Comparison of ENCODE assay signal across 1 cellular context in the genomic region with DNA sequence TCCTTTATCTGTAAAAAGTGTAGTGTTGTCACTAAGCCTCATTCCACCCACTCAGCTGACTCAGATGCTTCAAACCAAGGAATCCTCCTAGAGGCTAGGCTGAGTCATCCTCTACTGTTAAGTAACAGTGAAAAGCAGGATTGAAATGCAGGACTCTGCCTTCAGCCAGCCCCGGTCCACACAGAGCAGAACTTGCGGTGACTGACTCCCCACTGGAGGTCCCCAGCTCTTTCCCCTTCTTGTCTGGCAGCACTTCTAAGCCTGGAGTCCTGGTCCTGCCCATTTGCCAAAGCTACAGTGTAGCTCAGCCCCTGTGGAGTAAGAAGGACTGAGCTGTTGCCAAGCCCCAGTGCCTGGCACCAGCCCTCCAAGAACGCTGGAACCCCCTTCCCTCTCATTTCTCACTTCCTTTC.
TF ChIP-seq lines count a peak whose summit lies in the region.

No MANE protein-coding gene starts in this region.

TF ChIP-seq in K562, 482 proteins besides CTCF, POLR2A, EP300 and RAD21 (continues in another document):
- no peak for TF ChIP-seq LEF1 (IDR thresholded peaks at IDR 0.05)
- TF ChIP-seq SAFB2 (IDR thresholded peaks at IDR 0.05; ENCODE audit: borderline replicate concordance, low read depth, low read length, severe bottlenecking): no peak
- no peak for TF ChIP-seq NBN (IDR thresholded peaks at IDR 0.05; ENCODE audit: low read depth)
- TF ChIP-seq, protein P1, sequence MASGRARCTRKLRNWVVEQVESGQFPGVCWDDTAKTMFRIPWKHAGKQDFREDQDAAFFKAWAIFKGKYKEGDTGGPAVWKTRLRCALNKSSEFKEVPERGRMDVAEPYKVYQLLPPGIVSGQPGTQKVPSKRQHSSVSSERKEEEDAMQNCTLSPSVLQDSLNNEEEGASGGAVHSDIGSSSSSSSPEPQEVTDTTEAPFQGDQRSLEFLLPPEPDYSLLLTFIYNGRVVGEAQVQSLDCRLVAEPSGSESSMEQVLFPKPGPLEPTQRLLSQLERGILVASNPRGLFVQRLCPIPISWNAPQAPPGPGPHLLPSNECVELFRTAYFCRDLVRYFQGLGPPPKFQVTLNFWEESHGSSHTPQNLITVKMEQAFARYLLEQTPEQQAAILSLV (tag; IDR thresholded peaks at IDR 0.05): no peak
- no peak for TF ChIP-seq ZNF232 (CRISPR knock-in tag; IDR thresholded peaks at IDR 0.05)
- TF ChIP-seq, protein P2, sequence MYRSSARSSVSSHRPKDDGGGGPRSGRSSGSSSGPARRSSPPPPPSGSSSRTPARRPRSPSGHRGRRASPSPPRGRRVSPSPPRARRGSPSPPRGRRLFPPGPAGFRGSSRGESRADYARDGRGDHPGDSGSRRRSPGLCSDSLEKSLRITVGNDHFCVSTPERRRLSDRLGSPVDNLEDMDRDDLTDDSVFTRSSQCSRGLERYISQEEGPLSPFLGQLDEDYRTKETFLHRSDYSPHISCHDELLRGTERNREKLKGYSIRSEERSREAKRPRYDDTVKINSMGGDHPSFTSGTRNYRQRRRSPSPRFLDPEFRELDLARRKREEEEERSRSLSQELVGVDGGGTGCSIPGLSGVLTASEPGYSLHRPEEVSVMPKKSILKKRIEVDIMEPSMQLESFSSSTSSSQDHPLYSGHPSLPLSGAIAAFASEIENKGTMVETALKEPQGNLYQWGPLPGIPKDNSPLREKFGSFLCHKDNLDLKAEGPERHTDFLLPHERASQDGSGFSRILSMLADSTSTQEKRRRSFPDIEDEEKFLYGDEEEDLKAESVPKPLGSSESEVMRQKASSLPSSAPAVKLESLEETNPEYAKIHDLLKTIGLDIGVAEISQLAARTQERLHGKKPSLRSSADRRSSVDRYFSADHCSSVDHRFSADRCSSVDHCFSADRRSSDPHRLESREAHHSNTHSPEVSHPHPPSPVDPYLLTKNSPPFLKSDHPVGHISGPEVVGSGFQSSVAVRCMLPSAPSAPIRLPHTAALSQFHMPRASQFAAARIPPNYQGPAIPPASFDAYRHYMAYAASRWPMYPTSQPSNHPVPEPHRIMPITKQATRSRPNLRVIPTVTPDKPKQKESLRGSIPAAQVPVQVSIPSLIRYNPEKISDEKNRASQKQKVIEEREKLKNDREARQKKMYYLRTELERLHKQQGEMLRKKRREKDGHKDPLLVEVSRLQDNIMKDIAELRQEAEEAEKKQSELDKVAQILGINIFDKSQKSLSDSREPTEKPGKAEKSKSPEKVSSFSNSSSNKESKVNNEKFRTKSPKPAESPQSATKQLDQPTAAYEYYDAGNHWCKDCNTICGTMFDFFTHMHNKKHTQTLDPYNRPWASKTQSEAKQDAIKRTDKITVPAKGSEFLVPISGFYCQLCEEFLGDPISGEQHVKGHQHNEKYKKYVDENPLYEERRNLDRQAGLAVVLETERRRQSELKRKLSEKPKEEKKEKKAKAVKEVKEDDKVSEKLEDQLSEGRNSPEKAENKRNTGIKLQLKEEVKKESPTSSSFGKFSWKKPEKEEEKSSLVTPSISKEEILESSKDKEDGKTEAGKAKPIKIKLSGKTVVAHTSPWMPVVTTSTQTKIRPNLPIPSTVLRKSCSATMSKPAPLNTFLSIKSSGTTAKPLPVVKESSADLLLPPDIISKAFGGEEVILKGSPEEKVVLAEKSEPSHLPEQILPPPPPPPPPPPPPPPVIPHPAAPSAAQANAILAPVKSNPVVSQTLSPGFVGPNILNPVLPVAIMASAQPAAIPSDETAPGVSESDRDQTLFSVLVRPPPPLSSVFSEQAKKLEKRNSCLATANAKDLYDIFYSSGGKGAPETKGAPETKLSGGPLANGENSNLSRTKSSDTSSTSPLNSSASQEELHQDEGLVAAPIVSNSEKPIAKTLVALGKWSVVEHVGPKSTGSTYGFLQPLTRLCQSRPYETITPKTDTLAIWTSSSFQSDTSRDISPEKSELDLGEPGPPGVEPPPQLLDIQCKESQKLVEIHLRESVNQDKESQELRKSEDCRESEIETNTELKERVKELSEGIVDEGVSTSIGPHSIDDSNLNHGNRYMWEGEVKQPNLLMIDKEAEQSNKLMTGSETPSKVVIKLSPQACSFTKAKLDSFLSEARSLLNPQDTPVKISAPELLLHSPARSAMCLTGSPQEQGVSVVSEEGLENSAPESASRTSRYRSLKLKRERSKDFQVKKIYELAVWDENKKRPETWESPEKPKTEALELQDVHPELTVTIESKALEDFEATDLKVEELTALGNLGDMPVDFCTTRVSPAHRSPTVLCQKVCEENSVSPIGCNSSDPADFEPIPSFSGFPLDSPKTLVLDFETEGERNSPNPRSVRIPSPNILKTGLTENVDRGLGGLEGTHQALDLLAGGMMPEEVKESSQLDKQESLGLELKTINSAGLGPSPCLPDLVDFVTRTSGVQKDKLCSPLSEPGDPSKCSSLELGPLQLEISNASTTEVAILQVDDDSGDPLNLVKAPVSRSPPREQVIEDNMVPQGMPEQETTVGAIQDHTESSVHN (IDR thresholded peaks at IDR 0.05; ENCODE audit: borderline replicate concordance in 1 of 2, low read depth in 1 of 2): peak in 1 of 2 experiments; percentile 47; a peak in 1 of 4 replicates
- TF ChIP-seq HDAC1 (IDR thresholded peaks at IDR 0.05): 0 out of 4 replicates have a peak, but pooled peaks of 1 of the 2 experiments have one; percentile 16
- no peak for TF ChIP-seq RAD51 (IDR thresholded peaks at IDR 0.05; ENCODE audit: borderline replicate concordance, low read depth)
- peak; percentile 59 for TF ChIP-seq SMAD1 (IDR thresholded peaks at IDR 0.05; ENCODE audit: low read depth, low read length, partially characterized antibody)
- TF ChIP-seq, protein P3, sequence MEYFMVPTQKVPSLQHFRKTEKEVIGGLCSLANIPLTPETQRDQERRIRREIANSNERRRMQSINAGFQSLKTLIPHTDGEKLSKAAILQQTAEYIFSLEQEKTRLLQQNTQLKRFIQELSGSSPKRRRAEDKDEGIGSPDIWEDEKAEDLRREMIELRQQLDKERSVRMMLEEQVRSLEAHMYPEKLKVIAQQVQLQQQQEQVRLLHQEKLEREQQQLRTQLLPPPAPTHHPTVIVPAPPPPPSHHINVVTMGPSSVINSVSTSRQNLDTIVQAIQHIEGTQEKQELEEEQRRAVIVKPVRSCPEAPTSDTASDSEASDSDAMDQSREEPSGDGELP (CRISPR knock-in tag; IDR thresholded peaks at IDR 0.05; ENCODE audit: borderline replicate concordance): peak; percentile 53
- TF ChIP-seq, protein P4, sequence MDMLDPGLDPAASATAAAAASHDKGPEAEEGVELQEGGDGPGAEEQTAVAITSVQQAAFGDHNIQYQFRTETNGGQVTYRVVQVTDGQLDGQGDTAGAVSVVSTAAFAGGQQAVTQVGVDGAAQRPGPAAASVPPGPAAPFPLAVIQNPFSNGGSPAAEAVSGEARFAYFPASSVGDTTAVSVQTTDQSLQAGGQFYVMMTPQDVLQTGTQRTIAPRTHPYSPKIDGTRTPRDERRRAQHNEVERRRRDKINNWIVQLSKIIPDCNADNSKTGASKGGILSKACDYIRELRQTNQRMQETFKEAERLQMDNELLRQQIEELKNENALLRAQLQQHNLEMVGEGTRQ (CRISPR knock-in tag; IDR thresholded peaks at IDR 0.05): no peak
- TF ChIP-seq, protein P5, sequence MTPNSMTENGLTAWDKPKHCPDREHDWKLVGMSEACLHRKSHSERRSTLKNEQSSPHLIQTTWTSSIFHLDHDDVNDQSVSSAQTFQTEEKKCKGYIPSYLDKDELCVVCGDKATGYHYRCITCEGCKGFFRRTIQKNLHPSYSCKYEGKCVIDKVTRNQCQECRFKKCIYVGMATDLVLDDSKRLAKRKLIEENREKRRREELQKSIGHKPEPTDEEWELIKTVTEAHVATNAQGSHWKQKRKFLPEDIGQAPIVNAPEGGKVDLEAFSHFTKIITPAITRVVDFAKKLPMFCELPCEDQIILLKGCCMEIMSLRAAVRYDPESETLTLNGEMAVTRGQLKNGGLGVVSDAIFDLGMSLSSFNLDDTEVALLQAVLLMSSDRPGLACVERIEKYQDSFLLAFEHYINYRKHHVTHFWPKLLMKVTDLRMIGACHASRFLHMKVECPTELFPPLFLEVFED (CRISPR knock-in tag; conservative IDR thresholded peaks at IDR 0.05): no peak
- no peak for TF ChIP-seq ELF2 (CRISPR knock-in tag; IDR thresholded peaks at IDR 0.05)
- TF ChIP-seq FOXM1 (IDR thresholded peaks at IDR 0.05; ENCODE audit: low read depth): no peak
- TF ChIP-seq FOXM1 (CRISPR knock-in tag; IDR thresholded peaks at IDR 0.05; ENCODE audit: low read depth): no peak
- no peak for TF ChIP-seq MED1 (CRISPR knock-in tag; IDR thresholded peaks at IDR 0.05; ENCODE audit: borderline replicate concordance)
- TF ChIP-seq SRSF9 (IDR thresholded peaks at IDR 0.05; ENCODE audit: borderline replicate concordance, low read depth, low read length): no peak
- no peak for TF ChIP-seq CXXC5 (CRISPR knock-in tag; IDR thresholded peaks at IDR 0.05)
- TF ChIP-seq MAFF (IDR thresholded peaks at IDR 0.05; ENCODE audit: low read length): peak; percentile 45; the same call in 1 of the 2 replicates
- no peak for TF ChIP-seq ZNF668 (CRISPR knock-in tag; IDR thresholded peaks at IDR 0.05)
- TF ChIP-seq ATF1 (CRISPR knock-in tag; IDR thresholded peaks at IDR 0.05): no peak
- TF ChIP-seq ATF1 (tag; IDR thresholded peaks at IDR 0.05): no peak
- 0 out of 2 replicates have a peak, but pooled peaks have one; percentile 22 for TF ChIP-seq FOXP1 (CRISPR knock-in tag; IDR thresholded peaks at IDR 0.05)
- TF ChIP-seq POLR3G (IDR thresholded peaks at IDR 0.05; ENCODE audit: extremely low read depth, insufficient read length, insufficient replicate concordance): no peak
- peak; percentile 90 for TF ChIP-seq SMARCE1 (IDR thresholded peaks at IDR 0.05)
- no peak for TF ChIP-seq SNIP1 (IDR thresholded peaks at IDR 0.05; ENCODE audit: low read depth)
- no peak for TF ChIP-seq ZNF436 (CRISPR knock-in tag; IDR thresholded peaks at IDR 0.05)
- TF ChIP-seq, protein P6, sequence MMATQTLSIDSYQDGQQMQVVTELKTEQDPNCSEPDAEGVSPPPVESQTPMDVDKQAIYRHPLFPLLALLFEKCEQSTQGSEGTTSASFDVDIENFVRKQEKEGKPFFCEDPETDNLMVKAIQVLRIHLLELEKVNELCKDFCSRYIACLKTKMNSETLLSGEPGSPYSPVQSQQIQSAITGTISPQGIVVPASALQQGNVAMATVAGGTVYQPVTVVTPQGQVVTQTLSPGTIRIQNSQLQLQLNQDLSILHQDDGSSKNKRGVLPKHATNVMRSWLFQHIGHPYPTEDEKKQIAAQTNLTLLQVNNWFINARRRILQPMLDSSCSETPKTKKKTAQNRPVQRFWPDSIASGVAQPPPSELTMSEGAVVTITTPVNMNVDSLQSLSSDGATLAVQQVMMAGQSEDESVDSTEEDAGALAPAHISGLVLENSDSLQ (IDR thresholded peaks at IDR 0.05): 0 out of 2 replicates have a peak, but pooled peaks have one; percentile 8
- no peak for TF ChIP-seq CCNT2 (IDR thresholded peaks at IDR 0.05; ENCODE audit: borderline replicate concordance, extremely low read depth, insufficient read length, low read depth, low read length)
- TF ChIP-seq ASH1L (IDR thresholded peaks at IDR 0.05; ENCODE audit: borderline replicate concordance, low read depth, partially characterized antibody): no peak
- TF ChIP-seq KLF16 (IDR thresholded peaks at IDR 0.05): no peak
- TF ChIP-seq POLR2AphosphoS5 (IDR thresholded peaks at IDR 0.05; ENCODE audit: control insufficient read depth, insufficient read depth, low read depth, low read length): no peak
- TF ChIP-seq, protein P7, sequence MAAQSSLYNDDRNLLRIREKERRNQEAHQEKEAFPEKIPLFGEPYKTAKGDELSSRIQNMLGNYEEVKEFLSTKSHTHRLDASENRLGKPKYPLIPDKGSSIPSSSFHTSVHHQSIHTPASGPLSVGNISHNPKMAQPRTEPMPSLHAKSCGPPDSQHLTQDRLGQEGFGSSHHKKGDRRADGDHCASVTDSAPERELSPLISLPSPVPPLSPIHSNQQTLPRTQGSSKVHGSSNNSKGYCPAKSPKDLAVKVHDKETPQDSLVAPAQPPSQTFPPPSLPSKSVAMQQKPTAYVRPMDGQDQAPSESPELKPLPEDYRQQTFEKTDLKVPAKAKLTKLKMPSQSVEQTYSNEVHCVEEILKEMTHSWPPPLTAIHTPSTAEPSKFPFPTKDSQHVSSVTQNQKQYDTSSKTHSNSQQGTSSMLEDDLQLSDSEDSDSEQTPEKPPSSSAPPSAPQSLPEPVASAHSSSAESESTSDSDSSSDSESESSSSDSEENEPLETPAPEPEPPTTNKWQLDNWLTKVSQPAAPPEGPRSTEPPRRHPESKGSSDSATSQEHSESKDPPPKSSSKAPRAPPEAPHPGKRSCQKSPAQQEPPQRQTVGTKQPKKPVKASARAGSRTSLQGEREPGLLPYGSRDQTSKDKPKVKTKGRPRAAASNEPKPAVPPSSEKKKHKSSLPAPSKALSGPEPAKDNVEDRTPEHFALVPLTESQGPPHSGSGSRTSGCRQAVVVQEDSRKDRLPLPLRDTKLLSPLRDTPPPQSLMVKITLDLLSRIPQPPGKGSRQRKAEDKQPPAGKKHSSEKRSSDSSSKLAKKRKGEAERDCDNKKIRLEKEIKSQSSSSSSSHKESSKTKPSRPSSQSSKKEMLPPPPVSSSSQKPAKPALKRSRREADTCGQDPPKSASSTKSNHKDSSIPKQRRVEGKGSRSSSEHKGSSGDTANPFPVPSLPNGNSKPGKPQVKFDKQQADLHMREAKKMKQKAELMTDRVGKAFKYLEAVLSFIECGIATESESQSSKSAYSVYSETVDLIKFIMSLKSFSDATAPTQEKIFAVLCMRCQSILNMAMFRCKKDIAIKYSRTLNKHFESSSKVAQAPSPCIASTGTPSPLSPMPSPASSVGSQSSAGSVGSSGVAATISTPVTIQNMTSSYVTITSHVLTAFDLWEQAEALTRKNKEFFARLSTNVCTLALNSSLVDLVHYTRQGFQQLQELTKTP (IDR thresholded peaks at IDR 0.05; ENCODE audit: low read depth in 1 of 2, partially characterized antibody in 2 of 2): no peak
- TF ChIP-seq ZNF3 (CRISPR knock-in tag; IDR thresholded peaks at IDR 0.05): no peak
- no peak for TF ChIP-seq SMAD4 (CRISPR knock-in tag; conservative IDR thresholded peaks at IDR 0.05)
- peak; percentile 91 for TF ChIP-seq SMARCA4 (IDR thresholded peaks at IDR 0.05)
- no peak for TF ChIP-seq ZNF347 (CRISPR knock-in tag; IDR thresholded peaks at IDR 0.05; ENCODE audit: low read depth)
- peak; percentile 70 for TF ChIP-seq MAFG (tag; conservative IDR thresholded peaks at IDR 0.05)
- no peak for TF ChIP-seq TFAM (CRISPR knock-in tag; conservative IDR thresholded peaks at IDR 0.05)
- TF ChIP-seq, protein P8, sequence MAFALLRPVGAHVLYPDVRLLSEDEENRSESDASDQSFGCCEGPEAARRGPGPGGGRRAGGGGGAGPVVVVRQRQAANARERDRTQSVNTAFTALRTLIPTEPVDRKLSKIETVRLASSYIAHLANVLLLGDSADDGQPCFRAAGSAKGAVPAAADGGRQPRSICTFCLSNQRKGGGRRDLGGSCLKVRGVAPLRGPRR (CRISPR knock-in tag; IDR thresholded peaks at IDR 0.05): no peak
